1 cellular context compared by ENCODE assay signal in the genomic region with DNA sequence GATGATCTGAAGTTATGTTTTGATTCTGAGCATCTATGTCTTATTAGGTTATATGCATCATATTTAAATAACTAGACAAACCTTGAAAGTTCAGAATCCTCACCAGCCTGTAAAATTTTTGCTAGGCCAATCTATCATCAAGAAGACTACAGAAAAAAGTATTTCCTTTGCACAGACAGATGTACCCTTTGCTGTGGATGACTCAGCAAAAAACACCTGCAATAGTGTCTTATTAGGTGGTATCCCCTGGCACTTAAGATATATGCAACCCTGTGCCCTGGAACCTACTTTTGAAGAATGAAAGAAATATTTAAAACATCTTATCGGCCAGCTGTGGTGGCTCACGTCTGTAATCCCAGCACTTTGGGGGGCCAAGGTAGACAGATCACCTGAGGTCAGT.
TF ChIP-seq lines count a peak whose summit lies in the region.

No MANE protein-coding gene starts in this region.

TF ChIP-seq in HepG2, 621 proteins besides CTCF, POLR2A, EP300 and RAD21 (continued from another document):
- TF ChIP-seq, protein P1, sequence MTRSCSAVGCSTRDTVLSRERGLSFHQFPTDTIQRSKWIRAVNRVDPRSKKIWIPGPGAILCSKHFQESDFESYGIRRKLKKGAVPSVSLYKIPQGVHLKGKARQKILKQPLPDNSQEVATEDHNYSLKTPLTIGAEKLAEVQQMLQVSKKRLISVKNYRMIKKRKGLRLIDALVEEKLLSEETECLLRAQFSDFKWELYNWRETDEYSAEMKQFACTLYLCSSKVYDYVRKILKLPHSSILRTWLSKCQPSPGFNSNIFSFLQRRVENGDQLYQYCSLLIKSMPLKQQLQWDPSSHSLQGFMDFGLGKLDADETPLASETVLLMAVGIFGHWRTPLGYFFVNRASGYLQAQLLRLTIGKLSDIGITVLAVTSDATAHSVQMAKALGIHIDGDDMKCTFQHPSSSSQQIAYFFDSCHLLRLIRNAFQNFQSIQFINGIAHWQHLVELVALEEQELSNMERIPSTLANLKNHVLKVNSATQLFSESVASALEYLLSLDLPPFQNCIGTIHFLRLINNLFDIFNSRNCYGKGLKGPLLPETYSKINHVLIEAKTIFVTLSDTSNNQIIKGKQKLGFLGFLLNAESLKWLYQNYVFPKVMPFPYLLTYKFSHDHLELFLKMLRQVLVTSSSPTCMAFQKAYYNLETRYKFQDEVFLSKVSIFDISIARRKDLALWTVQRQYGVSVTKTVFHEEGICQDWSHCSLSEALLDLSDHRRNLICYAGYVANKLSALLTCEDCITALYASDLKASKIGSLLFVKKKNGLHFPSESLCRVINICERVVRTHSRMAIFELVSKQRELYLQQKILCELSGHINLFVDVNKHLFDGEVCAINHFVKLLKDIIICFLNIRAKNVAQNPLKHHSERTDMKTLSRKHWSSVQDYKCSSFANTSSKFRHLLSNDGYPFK (CRISPR knock-in tag; IDR thresholded peaks at IDR 0.05; ENCODE audit: borderline replicate concordance), result no peak
- TF ChIP-seq, protein P2, sequence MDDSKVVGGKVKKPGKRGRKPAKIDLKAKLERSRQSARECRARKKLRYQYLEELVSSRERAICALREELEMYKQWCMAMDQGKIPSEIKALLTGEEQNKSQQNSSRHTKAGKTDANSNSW (CRISPR knock-in tag; IDR thresholded peaks at IDR 0.05; ENCODE audit: borderline replicate concordance), result no peak
- TF ChIP-seq ZBTB38 (CRISPR knock-in tag; IDR thresholded peaks at IDR 0.05) (no peak), ZNF607 (CRISPR knock-in tag; IDR thresholded peaks at IDR 0.05; ENCODE audit: borderline replicate concordance) (no peak), MAFF (IDR thresholded peaks at IDR 0.05; ENCODE audit: low read depth, low read length) (peak; percentile 67), SRSF4 (IDR thresholded peaks at IDR 0.05; ENCODE audit: low read depth, low read length, poor library complexity, severe bottlenecking) (no peak), ZNF343 (CRISPR knock-in tag; IDR thresholded peaks at IDR 0.05) (no peak), ZNF10 (CRISPR knock-in tag; IDR thresholded peaks at IDR 0.05; ENCODE audit: borderline replicate concordance, low read depth) (no peak), KLF12 (CRISPR knock-in tag; IDR thresholded peaks at IDR 0.05; ENCODE audit: borderline replicate concordance) (no peak), NFE2 (CRISPR knock-in tag; IDR thresholded peaks at IDR 0.05) (peak; percentile 23; the same call in 1 of the 2 replicates), ZBTB7A (CRISPR knock-in tag; IDR thresholded peaks at IDR 0.05) (no peak), HNRNPL (IDR thresholded peaks at IDR 0.05; ENCODE audit: low read depth, low read length) (no peak), ZNF431 (CRISPR knock-in tag; IDR thresholded peaks at IDR 0.05; ENCODE audit: borderline replicate concordance, low read depth) (no peak), MAFK (conservative IDR thresholded peaks at IDR 0.05 in 1 of 2, IDR thresholded peaks at IDR 0.05 in 1 of 2; ENCODE audit: low read length in 2 of 2) (peak; percentile 66 to 81), RFXAP (CRISPR knock-in tag; IDR thresholded peaks at IDR 0.05; ENCODE audit: borderline replicate concordance) (no peak)
- TF ChIP-seq, protein P3, sequence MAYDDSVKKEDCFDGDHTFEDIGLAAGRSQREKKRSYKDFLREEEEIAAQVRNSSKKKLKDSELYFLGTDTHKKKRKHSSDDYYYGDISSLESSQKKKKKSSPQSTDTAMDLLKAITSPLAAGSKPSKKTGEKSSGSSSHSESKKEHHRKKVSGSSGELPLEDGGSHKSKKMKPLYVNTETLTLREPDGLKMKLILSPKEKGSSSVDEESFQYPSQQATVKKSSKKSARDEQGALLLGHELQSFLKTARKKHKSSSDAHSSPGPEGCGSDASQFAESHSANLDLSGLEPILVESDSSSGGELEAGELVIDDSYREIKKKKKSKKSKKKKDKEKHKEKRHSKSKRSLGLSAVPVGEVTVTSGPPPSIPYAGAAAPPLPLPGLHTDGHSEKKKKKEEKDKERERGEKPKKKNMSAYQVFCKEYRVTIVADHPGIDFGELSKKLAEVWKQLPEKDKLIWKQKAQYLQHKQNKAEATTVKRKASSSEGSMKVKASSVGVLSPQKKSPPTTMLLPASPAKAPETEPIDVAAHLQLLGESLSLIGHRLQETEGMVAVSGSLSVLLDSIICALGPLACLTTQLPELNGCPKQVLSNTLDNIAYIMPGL (CRISPR knock-in tag; IDR thresholded peaks at IDR 0.05; ENCODE audit: borderline replicate concordance in 1 of 2, low read depth in 1 of 2), result no peak
